Comparison of ENCODE assay signal across 11 cellular contexts in the genomic region with DNA sequence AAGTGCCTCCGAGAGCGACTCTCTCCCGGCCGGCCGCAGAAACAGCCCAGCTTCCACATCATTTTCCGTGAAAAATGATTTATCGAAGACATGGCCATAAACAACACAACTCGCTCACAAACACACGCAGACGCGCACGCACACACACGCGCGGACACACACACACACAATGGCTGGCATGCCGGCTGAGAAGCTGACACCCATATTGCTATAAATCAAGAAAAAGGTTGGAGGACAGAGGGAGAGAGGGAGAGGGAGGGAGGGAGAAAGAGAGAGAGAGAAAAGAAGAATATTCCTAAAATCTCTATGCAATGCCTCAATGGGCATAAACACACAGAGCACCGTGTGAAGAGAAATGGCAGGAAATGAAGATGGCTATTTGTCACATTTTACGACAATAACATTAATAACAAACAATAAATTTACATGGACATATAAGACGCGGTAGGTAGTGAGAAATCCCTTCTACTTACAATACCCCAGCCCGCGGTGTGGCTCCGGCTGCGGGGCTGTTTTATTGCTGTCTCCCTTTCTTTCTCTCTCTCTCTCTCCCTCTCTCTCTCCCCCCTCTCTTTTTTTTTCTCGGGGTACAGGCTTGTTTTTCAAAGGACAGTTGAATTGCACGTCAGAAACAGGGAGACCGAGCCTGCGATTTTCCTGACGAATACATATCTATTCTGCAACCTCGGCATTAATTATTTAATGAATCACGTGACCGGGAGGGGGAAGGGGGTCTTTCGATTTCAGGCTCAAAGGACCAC. TPM values are rescaled to one million over a fixed set of nuclear protein-coding genes. Genes with fewer than 3 reads are reported as not detected.
DNase-seq lines count a peak whose midpoint lies in the region; ATAC-seq and TF ChIP-seq lines count a peak whose summit lies in the region.
"Had no signal": no experiment of that assay in that cellular context is flagged by ENCODE, and none has a peak within 500 bp of the region (broad histone marks: within the 10 kb centered on the region; RNA-seq: fewer than 3 reads in every experiment).

No MANE protein-coding gene starts in this region.

- intact Hi-C loops in activated B cell treated with CpG ODN at 0.5 μM for 24 hours (cut with micrococcal nuclease), result no loop called here

- ATAC-seq in activated T-cell treated with anti-CD3 and anti-CD28 coated beads, Interleukin-2, amount 50 U/mL, for 4 hours, result no peak
- ATAC-seq in activated B cell treated with CpG ODN at 0.5 μM for 24 hours (ENCODE audit: low read depth), result no peak
- no peak for ATAC-seq in stimulated activated naive B cell treated with anti-CD40 and anti-IgM and Interleukin-4, amounts not matched to agents 10 μg/mL and 1 μg/mL and 100 μg/mL, for 72 hours (replicated peaks)
- ATAC-seq: activated T-helper 17 cell treated with anti-CD3 and anti-CD28 coated beads, Interleukin-2, amount 50 U/mL, for 72 hours had no signal

- H3K4me3 ChIP-seq in fibroblast of lung (replicated peaks in 1 of 4; ENCODE audit: control extremely low read depth in 1 of 4, insufficient read depth in 1 of 4, low read depth in 3 of 4, low read length in 4 of 4), result peak overlapping the region; percentile 47 to 98 (median 64)

- POLR2A ChIA-PET in activated B cell treated with CpG ODN at 0.5 μM for 24 hours (lab: Charles Lee), result interaction anchor here (0.7 kb wide), 1 partner anchor 122 kb away, joined by 3 read pairs; no protein-coding TSS in a partner anchor

- CTCF ChIA-PET in activated B cell treated with CpG ODN at 0.5 μM for 24 hours (lab: Charles Lee), result interaction anchor here (1.1 kb wide), 1 partner anchor 20 kb away, joined by 3 read pairs; no protein-coding TSS in a partner anchor

- H3K36me3 Mint-ChIP-seq in activated T-cell treated with anti-CD3 and anti-CD28 coated beads, Interleukin-2, amount 50 U/mL, for 4 hours (ENCODE audit: insufficient read depth), result no peaks in the 10 kb centered on the region
- no peaks in the 10 kb centered on the region for H3K36me3 Mint-ChIP-seq in activated B cell treated with CpG ODN at 0.5 μM for 24 hours (ENCODE audit: low read depth)
- H3K36me3 Mint-ChIP-seq in stimulated activated naive B cell treated with anti-CD40 and anti-IgM and Interleukin-4, amounts not matched to agents 10 μg/mL and 1 μg/mL and 100 μg/mL, for 72 hours, result no peaks in the 10 kb centered on the region

- H3K9ac ChIP-seq in fibroblast of lung (ENCODE audit: insufficient read depth, low read length), result peak overlapping the region; percentile 13

- H4K20me1 ChIP-seq in fibroblast of lung (ENCODE audit: control insufficient read depth, extremely low read depth, insufficient read depth, low read length), result no peaks in the 10 kb centered on the region

- no peaks in the 10 kb centered on the region for H3K9me3 Mint-ChIP-seq in activated T-cell treated with anti-CD3 and anti-CD28 coated beads, Interleukin-2, amount 50 U/mL, for 4 hours
- no peaks in the 10 kb centered on the region for H3K9me3 Mint-ChIP-seq in activated B cell treated with CpG ODN at 0.5 μM for 24 hours
- H3K9me3 Mint-ChIP-seq in stimulated activated naive B cell treated with anti-CD40 and anti-IgM and Interleukin-4, amounts not matched to agents 10 μg/mL and 1 μg/mL and 100 μg/mL, for 72 hours, result no peaks in the 10 kb centered on the region
- H3K9me3 Mint-ChIP-seq: activated T-helper 17 cell treated with anti-CD3 and anti-CD28 coated beads, Interleukin-2, amount 50 U/mL, for 72 hours; nephron had no signal

- peak overlapping the region; percentile 19 for H3K4me3 Mint-ChIP-seq in activated T-cell treated with anti-CD3 and anti-CD28 coated beads, Interleukin-2, amount 50 U/mL, for 4 hours
- H3K4me3 Mint-ChIP-seq in activated B cell treated with CpG ODN at 0.5 μM for 24 hours, result peak overlapping the region; percentile 12
- H3K4me3 Mint-ChIP-seq in stimulated activated naive B cell treated with anti-CD40 and anti-IgM and Interleukin-4, amounts not matched to agents 10 μg/mL and 1 μg/mL and 100 μg/mL, for 72 hours, result peak overlapping the region; percentile 8 to 53
- H3K4me3 Mint-ChIP-seq: activated T-helper 17 cell treated with anti-CD3 and anti-CD28 coated beads, Interleukin-2, amount 50 U/mL, for 72 hours had no signal

- peaks cover 99% of the 10 kb centered on the region for H3K79me2 ChIP-seq in fibroblast of lung (ENCODE audit: control insufficient read depth, insufficient read depth, low read length)

- no peak overlapping the region for H3K27ac Mint-ChIP-seq in activated B cell treated with CpG ODN at 0.5 μM for 24 hours
- no peak overlapping the region for H3K27ac Mint-ChIP-seq in stimulated activated naive B cell treated with anti-CD40 and anti-IgM and Interleukin-4, amounts not matched to agents 10 μg/mL and 1 μg/mL and 100 μg/mL, for 72 hours
- H3K27ac Mint-ChIP-seq: activated T-helper 17 cell treated with anti-CD3 and anti-CD28 coated beads, Interleukin-2, amount 50 U/mL, for 72 hours; nephron had no signal

- H3K36me3 ChIP-seq in fibroblast of lung (ENCODE audit: control insufficient read depth, insufficient read depth, low read length), result peaks cover 10% of the 10 kb centered on the region

- H3K27me3 ChIP-seq in fibroblast of lung (ENCODE audit: control insufficient read depth, insufficient read depth, low read length), result no peaks in the 10 kb centered on the region

- H3K4me1 ChIP-seq in fibroblast of lung (ENCODE audit: control insufficient read depth, extremely low read depth, insufficient read depth, low read length), result peaks cover 39% of the 10 kb centered on the region

- H3K4me2 ChIP-seq in fibroblast of lung (ENCODE audit: extremely low read depth, insufficient read depth, low read length), result peak overlapping the region; percentile 90

- H3K27me3 Mint-ChIP-seq in activated T-cell treated with anti-CD3 and anti-CD28 coated beads, Interleukin-2, amount 50 U/mL, for 4 hours (ENCODE audit: low read depth), result peaks cover 10% of the 10 kb centered on the region
- peaks cover 25% of the 10 kb centered on the region for H3K27me3 Mint-ChIP-seq in activated B cell treated with CpG ODN at 0.5 μM for 24 hours
- peaks cover 31 to 35% of the 10 kb centered on the region in 2 donors for H3K27me3 Mint-ChIP-seq in stimulated activated naive B cell treated with anti-CD40 and anti-IgM and Interleukin-4, amounts not matched to agents 10 μg/mL and 1 μg/mL and 100 μg/mL, for 72 hours

- peaks cover 7% of the 10 kb centered on the region for H3K4me1 Mint-ChIP-seq in activated T-cell treated with anti-CD3 and anti-CD28 coated beads, Interleukin-2, amount 50 U/mL, for 4 hours (ENCODE audit: low read depth)
- H3K4me1 Mint-ChIP-seq in activated B cell treated with CpG ODN at 0.5 μM for 24 hours, result peaks cover 4% of the 10 kb centered on the region
- peaks cover 5 to 12% of the 10 kb centered on the region in 2 donors for H3K4me1 Mint-ChIP-seq in stimulated activated naive B cell treated with anti-CD40 and anti-IgM and Interleukin-4, amounts not matched to agents 10 μg/mL and 1 μg/mL and 100 μg/mL, for 72 hours
- H3K4me1 Mint-ChIP-seq: activated T-helper 17 cell treated with anti-CD3 and anti-CD28 coated beads, Interleukin-2, amount 50 U/mL, for 72 hours had no signal

- H3K9me3 ChIP-seq in fibroblast of lung (ENCODE audit: control insufficient read depth, insufficient read depth, low read depth, low read length), result no peaks in the 10 kb centered on the region

- TF ChIP-seq CTCF in activated B cell treated with CpG ODN at 0.5 μM for 24 hours (IDR thresholded peaks at IDR 0.05) (no peak), fibroblast of lung (conservative IDR thresholded peaks at IDR 0.05 in 1 of 2, IDR thresholded peaks at IDR 0.05 in 1 of 2; ENCODE audit: low read depth in 1 of 2, low read length in 2 of 2) (no peak)

- DNase-seq in activated T-cell treated with anti-CD3 and anti-CD28 coated beads, Interleukin-2, amount 50 U/mL, for 4 hours, result no peak
- no peak for DNase-seq in activated T-cell treated with anti-CD3 and anti-CD28 coated beads, Interleukin-2, amount 50 U/mL, for 48 hours
- DNase-seq in activated B cell treated with CpG ODN at 0.5 μM for 24 hours, result no peak
- peak; percentile 67 to 93 for DNase-seq in fibroblast of lung (ENCODE audit: low read depth in 2 of 2)
- DNase-seq in stimulated activated naive B cell treated with anti-CD40 and anti-IgM and Interleukin-4, amounts not matched to agents 10 μg/mL and 1 μg/mL and 100 μg/mL, for 72 hours, result no peak
- DNase-seq in NCI-H187 treated with DMSO at 0.1 percent for 48 hours (lab: John Stamatoyannopoulos, UW), result no peak
- DNase-seq in DMS53 treated with DMSO at 0.1 percent for 48 hours (lab: John Stamatoyannopoulos, UW; ENCODE audit: unreplicated experiment), result no peak
- DNase-seq in DMS53 (lab: John Stamatoyannopoulos, UW), result no peak
- DNase-seq: RPMI8226 had no signal

- no peak overlapping the region for H2AFZ ChIP-seq in fibroblast of lung (ENCODE audit: low read length)

- peak overlapping the region; percentile 98 for H3K27ac ChIP-seq in fibroblast of lung (ENCODE audit: insufficient read depth, low read length)

RNA-seq across cellular contexts. Expression of a gene that starts 9.5 kb away (rescaled TPM):
- 1 to 10 TPM in 2 of 3 donors, under 1 TPM in 1; 0.94 to 1.6 (median 1.4) TPM for total RNA-seq in activated T-cell treated with anti-CD3 and anti-CD28 coated beads, Interleukin-2, amount 50 U/mL, for 4 hours
- total RNA-seq in activated B cell treated with CpG ODN at 0.5 μM for 24 hours, result 0.88 and 1.4 TPM in 2 replicates
- 6.2 and 8.9 TPM in 2 replicates for total RNA-seq in fibroblast of lung
- 3.4 and 3.8 TPM in 2 replicates for polyA plus RNA-seq in fibroblast of lung
- polyA plus RNA-seq in fibroblast of lung (2012), result 4.5 and 5.6 TPM in 2 replicates
- polyA minus RNA-seq in fibroblast of lung (ENCODE audit: low replicate concordance), result 3.8 and 5.0 TPM in 2 replicates

RNA-seq across cellular contexts. Expression of a gene that starts 21.4 kb away (rescaled TPM):
- 1 to 10 TPM in 1 of 3 donors, under 1 TPM in 2; 0.50 to 1.0 (median 0.81) TPM for total RNA-seq in activated T-cell treated with anti-CD3 and anti-CD28 coated beads, Interleukin-2, amount 50 U/mL, for 4 hours
- total RNA-seq in activated B cell treated with CpG ODN at 0.5 μM for 24 hours (1.4 and 2.6 TPM in 2 replicates), fibroblast of lung (15.7 and 28.6 TPM in 2 replicates)
- polyA plus RNA-seq in fibroblast of lung, result 15.7 and 19.5 TPM in 2 replicates
- 20.9 and 25.3 TPM in 2 replicates for polyA plus RNA-seq in fibroblast of lung (2012)
- polyA minus RNA-seq in fibroblast of lung (ENCODE audit: low replicate concordance), result 3.5 and 4.9 TPM in 2 replicates

RNA-seq across cellular contexts. Expression of a gene that starts 23.8 kb away (rescaled TPM):
- total RNA-seq in activated T-cell treated with anti-CD3 and anti-CD28 coated beads, Interleukin-2, amount 50 U/mL, for 4 hours, result 10 to 100 TPM; 12.9 to 21.3 (median 12.9) TPM
- total RNA-seq in activated B cell treated with CpG ODN at 0.5 μM for 24 hours, result 2.2 and 2.9 TPM in 2 replicates
- 9.2 and 12.2 TPM in 2 replicates for total RNA-seq in fibroblast of lung
- polyA plus RNA-seq in fibroblast of lung, result 12.3 and 15.9 TPM in 2 replicates
- polyA plus RNA-seq in fibroblast of lung (2012), result 18.2 and 25.8 TPM in 2 replicates
- polyA minus RNA-seq in fibroblast of lung (ENCODE audit: low replicate concordance), result 10.2 and 12.9 TPM in 2 replicates

RNA-seq across cellular contexts. Expression of a gene that starts 24.9 kb away (rescaled TPM):
- under 1 TPM in 1 of 3 donors, not detected in 2; 0.08 TPM for total RNA-seq in activated T-cell treated with anti-CD3 and anti-CD28 coated beads, Interleukin-2, amount 50 U/mL, for 4 hours
- total RNA-seq in activated B cell treated with CpG ODN at 0.5 μM for 24 hours, result not detected in 2 replicates
- total RNA-seq in fibroblast of lung, result 1.0 and 2.1 TPM in 2 replicates
- polyA plus RNA-seq in fibroblast of lung, result 9.4 and 17.2 TPM in 2 replicates
- 24.6 and 41.8 TPM in 2 replicates for polyA plus RNA-seq in fibroblast of lung (2012)
- 3.8 and 5.5 TPM in 2 replicates for polyA minus RNA-seq in fibroblast of lung (ENCODE audit: low replicate concordance)
- total RNA-seq: activated T-helper 17 cell treated with anti-CD3 and anti-CD28 coated beads, Interleukin-2, amount 50 U/mL, for 72 hours had no signal

RNA-seq across cellular contexts. Expression of a gene that starts 36.1 kb away (rescaled TPM):
- total RNA-seq in activated T-cell treated with anti-CD3 and anti-CD28 coated beads, Interleukin-2, amount 50 U/mL, for 4 hours, result under 1 TPM in 2 of 3 donors, not detected in 1; 0.24 to 0.27 TPM
- not detected in 2 replicates for total RNA-seq in activated B cell treated with CpG ODN at 0.5 μM for 24 hours
- total RNA-seq in fibroblast of lung, result 10.5 and 16.2 TPM in 2 replicates
- polyA plus RNA-seq in fibroblast of lung, result 28.9 and 42.1 TPM in 2 replicates
- polyA plus RNA-seq in fibroblast of lung (2012), result 36.4 and 58.8 TPM in 2 replicates
- polyA minus RNA-seq in fibroblast of lung (ENCODE audit: low replicate concordance), result 33.2 and 59.3 TPM in 2 replicates

Comparison
In these comparisons a context has a peak if more than half of its experiments do, and no peak if none do; other contexts are left out.
1. DNase-seq: peak in fibroblast of lung (2 of 2); none in activated T-cell treated with anti-CD3 and anti-CD28 coated beads, Interleukin-2, amount 50 U/mL, for 4 hours (single experiment), activated T-cell treated with anti-CD3 and anti-CD28 coated beads, Interleukin-2, amount 50 U/mL, for 48 hours (0 of 2), activated B cell treated with CpG ODN at 0.5 μM for 24 hours (single experiment), stimulated activated naive B cell treated with anti-CD40 and anti-IgM and Interleukin-4, amounts not matched to agents 10 μg/mL and 1 μg/mL and 100 μg/mL, for 72 hours (single experiment), NCI-H187 treated with DMSO at 0.1 percent for 48 hours (single experiment), DMS53 treated with DMSO at 0.1 percent for 48 hours (single experiment) and DMS53 (single experiment).
2. Peak in every context shown above with its lines, with median percentiles within 50 percentile points of each other: H3K4me3 Mint-ChIP-seq.